13 cellular contexts compared by ENCODE assay signal in the genomic region with DNA sequence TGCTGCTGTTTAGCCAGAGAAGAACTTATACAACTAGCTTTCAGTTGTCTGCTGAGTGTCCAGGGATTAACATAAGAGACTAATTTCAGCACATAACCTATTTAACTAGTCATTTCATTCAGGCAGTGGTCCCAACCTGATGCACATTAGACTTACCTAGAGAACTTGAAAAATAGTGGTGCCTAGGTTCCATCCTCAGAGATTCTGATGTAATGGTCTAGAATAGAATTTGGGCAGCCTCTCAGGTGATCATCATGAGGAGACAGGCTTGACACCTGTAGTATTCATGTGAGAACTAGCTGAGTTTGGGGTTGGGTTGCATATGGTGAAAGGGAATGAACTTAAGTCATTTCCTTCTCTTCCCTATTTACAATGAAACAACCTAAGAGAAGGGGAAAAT. TPM values are rescaled to one million over a fixed set of nuclear protein-coding genes. Genes with fewer than 3 reads are reported as not detected.
DNase-seq lines count a peak whose midpoint lies in the region; ATAC-seq and TF ChIP-seq lines count a peak whose summit lies in the region.
"Had no signal": no experiment of that assay in that cellular context is flagged by ENCODE, and none has a peak within 500 bp of the region (broad histone marks: within the 10 kb centered on the region; RNA-seq: fewer than 3 reads in every experiment).

No MANE protein-coding gene starts in this region.

- H3K4me3 ChIP-seq in CD8-positive, alpha-beta T cell (ENCODE audit: low read depth, low read length) = no peak overlapping the region

- H3K27me3 Mint-ChIP-seq in activated T-helper 17 cell treated with anti-CD3 and anti-CD28 coated beads, Interleukin-2, amount 50 U/mL, for 72 hours = no peaks in the 10 kb centered on the region
- H3K27me3 Mint-ChIP-seq in CD8-positive, alpha-beta T cell (ENCODE audit: low read depth) = no peaks in the 10 kb centered on the region
- H3K27me3 Mint-ChIP-seq: activated naive CD8-positive, alpha-beta T cell had no signal

- POLR2A ChIA-PET in CD8-positive, alpha-beta T cell (lab: Charles Lee) = no interaction called here

- H3K27ac ChIP-seq in CD8-positive, alpha-beta T cell (ENCODE audit: low read depth, low read length) = no peak overlapping the region
- H3K27ac ChIP-seq: WERI-Rb-1 had no signal

- no peaks in the 10 kb centered on the region for H3K9me3 ChIP-seq in CD8-positive, alpha-beta T cell (ENCODE audit: low read length)

- ATAC-seq in GM18858 (IDR thresholded peaks at IDR 0.05; ENCODE audit: unreplicated experiment) (peak; percentile 26), GM21367 (IDR thresholded peaks at IDR 0.05; ENCODE audit: unreplicated experiment) (peak; percentile 17), HG02973 (IDR thresholded peaks at IDR 0.05; ENCODE audit: unreplicated experiment) (peak; percentile 59)
- peak; percentile 25 for ATAC-seq in activated T-helper 17 cell treated with anti-CD3 and anti-CD28 coated beads, Interleukin-2, amount 50 U/mL, for 72 hours (replicated peaks)
- ATAC-seq in CD8-positive, alpha-beta T cell = no peak
- ATAC-seq: HepG2 had no signal

- peak overlapping the region; percentile 55 for H3K27ac Mint-ChIP-seq in activated T-helper 17 cell treated with anti-CD3 and anti-CD28 coated beads, Interleukin-2, amount 50 U/mL, for 72 hours
- no peak overlapping the region for H3K27ac Mint-ChIP-seq in CD8-positive, alpha-beta T cell

- intact Hi-C loops in CD8-positive, alpha-beta T cell (cut with DNase I, micrococcal nuclease) = no loop called here

- no peaks in the 10 kb centered on the region for H3K9me3 Mint-ChIP-seq in activated T-helper 17 cell treated with anti-CD3 and anti-CD28 coated beads, Interleukin-2, amount 50 U/mL, for 72 hours
- peaks cover 4% of the 10 kb centered on the region for H3K9me3 Mint-ChIP-seq in CD8-positive, alpha-beta T cell

- DNase-seq in NCI-H446 (lab: John Stamatoyannopoulos, UW) (no peak), epidermal melanocyte (ENCODE audit: insufficient read length, low spot score) (no peak), NCI-H1436 treated with DMSO at 0.1 percent for 48 hours (lab: John Stamatoyannopoulos, UW) (no peak)
- no peak for DNase-seq in CD8-positive, alpha-beta T cell
- DNase-seq: DMS153, hypothalamus, WERI-Rb-1 had no signal

- peak overlapping the region; percentile 54 for H3K4me3 Mint-ChIP-seq in activated T-helper 17 cell treated with anti-CD3 and anti-CD28 coated beads, Interleukin-2, amount 50 U/mL, for 72 hours
- H3K4me3 Mint-ChIP-seq in CD8-positive, alpha-beta T cell = no peak overlapping the region
- H3K4me3 Mint-ChIP-seq: activated naive CD8-positive, alpha-beta T cell had no signal

- H3K36me3 Mint-ChIP-seq in activated T-helper 17 cell treated with anti-CD3 and anti-CD28 coated beads, Interleukin-2, amount 50 U/mL, for 72 hours (ENCODE audit: low read depth) = peaks cover 63% of the 10 kb centered on the region
- H3K36me3 Mint-ChIP-seq in CD8-positive, alpha-beta T cell = peaks cover 51% of the 10 kb centered on the region

- peaks cover 25% of the 10 kb centered on the region for H3K4me1 Mint-ChIP-seq in activated T-helper 17 cell treated with anti-CD3 and anti-CD28 coated beads, Interleukin-2, amount 50 U/mL, for 72 hours
- H3K4me1 Mint-ChIP-seq in CD8-positive, alpha-beta T cell (ENCODE audit: low read depth) = peaks cover 49% of the 10 kb centered on the region

- H3K4me1 ChIP-seq in CD8-positive, alpha-beta T cell (ENCODE audit: insufficient read depth, low read length) = peaks cover 22% of the 10 kb centered on the region

- CTCF ChIA-PET in CD8-positive, alpha-beta T cell (lab: Charles Lee) = interaction anchor here (0.8 to 0.9 kb wide), 2 partner anchors 9 to 10 kb away, joined by 3 to 7 read pairs; no protein-coding TSS in a partner anchor

- H3K27me3 ChIP-seq in CD8-positive, alpha-beta T cell (ENCODE audit: insufficient read depth, low read length) = no peaks in the 10 kb centered on the region

- no peak for TF ChIP-seq CTCF in CD8-positive, alpha-beta T cell (IDR thresholded peaks at IDR 0.05)

- peaks cover 13% of the 10 kb centered on the region for H3K36me3 ChIP-seq in CD8-positive, alpha-beta T cell (ENCODE audit: insufficient read depth, low read length)

RNA-seq across cellular contexts. Expression of gene CNST, which starts 24.8 kb away (rescaled TPM):
- total RNA-seq in activated T-helper 17 cell treated with anti-CD3 and anti-CD28 coated beads, Interleukin-2, amount 50 U/mL, for 72 hours = 10 to 100 TPM; 33.6 to 36.4 TPM
- total RNA-seq in CD8-positive, alpha-beta T cell = 10 to 100 TPM; 64.1 to 64.4 TPM

RNA-seq across cellular contexts. Expression of gene TFB2M, which starts 25.0 kb away (rescaled TPM):
- total RNA-seq in activated T-helper 17 cell treated with anti-CD3 and anti-CD28 coated beads, Interleukin-2, amount 50 U/mL, for 72 hours = 10 to 100 TPM; 10.5 to 23.4 TPM
- total RNA-seq in CD8-positive, alpha-beta T cell = 10 to 100 TPM; 15.8 to 16.4 TPM
